In the genomic region with DNA sequence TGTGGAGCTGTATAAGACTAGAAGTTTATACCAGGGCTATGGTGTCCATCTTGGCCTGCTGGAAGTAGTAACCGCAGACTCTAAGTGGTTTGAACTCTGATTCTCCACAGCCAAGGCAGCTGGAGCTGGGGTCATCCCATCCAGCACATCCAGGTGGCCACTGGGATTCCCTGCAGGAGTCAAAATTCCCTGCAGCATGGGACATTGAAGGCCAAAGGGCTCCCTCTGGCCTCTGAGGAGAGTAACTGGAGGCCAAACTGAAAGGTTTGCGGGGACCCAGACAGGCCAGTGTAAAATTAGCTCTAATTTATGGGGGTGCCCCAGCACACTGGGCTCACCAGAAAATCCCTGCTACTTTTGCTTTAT, we compare ENCODE assay signal across 16 cellular contexts.
"Had no signal": no experiment of that assay in that cellular context is flagged by ENCODE, and none has a peak within 500 bp of the region (broad histone marks: within the 10 kb centered on the region; RNA-seq: fewer than 3 reads in every experiment).

No MANE protein-coding gene starts in this region.

- H3K27ac ChIP-seq: brain microvascular endothelial cell, foreskin keratinocyte, ovary, tibial nerve, vagina had no signal

- DNase-seq: activated CD4-positive, alpha-beta T cell treated with anti-CD3 and anti-CD28 coated beads, Interleukin-2, amount 50 U/mL, for 4 hours; activated naive CD4-positive, alpha-beta T cell treated with Interleukin-2 at 50 U/mL for 16 hours; activated T-cell treated with anti-CD3 and anti-CD28 coated beads for 4 hours; aorta; brain microvascular endothelial cell; dorsolateral prefrontal cortex; glutamatergic neuron; stimulated activated CD4-positive, alpha-beta T cell treated with anti-CD3 and anti-CD28 coated beads, Interleukin-2, amount 100 ng/mL, for 48 hours had no signal

- H3K9me3 Mint-ChIP-seq: activated T-helper 17 cell treated with anti-CD3 and anti-CD28 coated beads, Interleukin-2, amount 50 U/mL, for 72 hours; naive B cell; stimulated activated naive CD8-positive, alpha-beta T cell treated with anti-CD3 and anti-CD28 coated beads, Interleukin-15, Interleukin-2, amounts not matched to agents 100 ng/mL and 50 ng/mL, for 24 hours had no signal

- H3K4me1 Mint-ChIP-seq: activated T-helper 17 cell treated with anti-CD3 and anti-CD28 coated beads, Interleukin-2, amount 50 U/mL, for 72 hours; naive B cell had no signal

- H3K9me3 ChIP-seq: ovary, tibial nerve, vagina had no signal

- H3K27ac Mint-ChIP-seq: activated T-helper 17 cell treated with anti-CD3 and anti-CD28 coated beads, Interleukin-2, amount 50 U/mL, for 72 hours; stimulated activated naive CD8-positive, alpha-beta T cell treated with anti-CD3 and anti-CD28 coated beads, Interleukin-15, Interleukin-2, amounts not matched to agents 100 ng/mL and 50 ng/mL, for 24 hours had no signal

- H3K4me3 Mint-ChIP-seq: activated T-helper 17 cell treated with anti-CD3 and anti-CD28 coated beads, Interleukin-2, amount 50 U/mL, for 72 hours; naive B cell; stimulated activated naive CD8-positive, alpha-beta T cell treated with anti-CD3 and anti-CD28 coated beads, Interleukin-15, Interleukin-2, amounts not matched to agents 100 ng/mL and 50 ng/mL, for 24 hours had no signal

- H3K27me3 ChIP-seq: brain microvascular endothelial cell, dorsolateral prefrontal cortex, foreskin keratinocyte, ovary, tibial nerve, vagina had no signal

- H3K4me1 ChIP-seq: foreskin keratinocyte, tibial nerve, vagina had no signal

- H3K4me3 ChIP-seq: lung, ovary, tibial nerve, vagina had no signal

- H3K36me3 Mint-ChIP-seq: naive B cell had no signal

- H3K36me3 ChIP-seq: brain microvascular endothelial cell, ovary, tibial nerve, vagina had no signal
